Comparison of ENCODE assay signal across 11 cellular contexts in the genomic region with DNA sequence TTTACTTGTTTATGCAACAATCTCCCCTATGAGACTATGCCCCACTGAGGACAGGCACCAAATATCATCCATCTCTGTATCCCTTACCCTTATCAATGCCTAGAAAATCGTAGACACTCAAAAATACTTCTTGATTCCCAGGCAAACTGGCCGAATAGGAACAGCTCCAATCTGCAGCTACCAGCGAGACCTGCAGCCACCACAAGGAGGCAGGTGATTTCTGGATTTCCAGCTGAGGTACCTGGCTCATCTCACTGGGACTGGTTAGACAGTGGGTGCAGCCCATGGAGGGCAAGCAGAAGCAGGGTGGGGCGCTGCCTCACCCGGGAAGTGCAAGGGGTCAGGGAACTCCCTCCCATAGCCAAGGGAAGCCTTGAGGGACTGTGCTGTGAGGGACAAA. TPM values are rescaled to one million over a fixed set of nuclear protein-coding genes. Genes with fewer than 3 reads are reported as not detected.
A peak's percentile ranks its signal among the peaks of the same experiment; 100 is the strongest.
DNase-seq lines count a peak whose midpoint lies in the region; ATAC-seq, FAIRE-seq and TF ChIP-seq lines count a peak whose summit lies in the region.
"Had no signal": no experiment of that assay in that cellular context is flagged by ENCODE, and none has a peak within 500 bp of the region (broad histone marks: within the 10 kb centered on the region; RNA-seq: fewer than 3 reads in every experiment).

No MANE protein-coding gene starts in this region.

- H3K27me3 Mint-ChIP-seq in HFFc6 (ENCODE audit: insufficient read depth), result no peaks in the 10 kb centered on the region; the same call in 1 of the 2 replicates

- H3K4me1 ChIP-seq in mammary epithelial cell (ENCODE audit: insufficient read depth, low read length) (peaks cover 12% of the 10 kb centered on the region), HepG2 (ENCODE audit: insufficient read depth, low read length) (no peaks in the 10 kb centered on the region), neuronal stem cell (ENCODE audit: control insufficient read depth in 2 of 2, insufficient read depth in 1 of 2, low read depth in 1 of 2, low read length in 2 of 2) (no peaks in the 10 kb centered on the region)

- H3K4me2 ChIP-seq in mammary epithelial cell (ENCODE audit: insufficient read depth, low read depth, low read length) (no peak overlapping the region), HepG2 (ENCODE audit: low read depth, low read length) (no peak overlapping the region), neuronal stem cell (ENCODE audit: insufficient read depth, low read length, poor library complexity, severe bottlenecking) (no peak overlapping the region)

- H3K79me1 ChIP-seq in neuronal stem cell (ENCODE audit: low read depth, low read length), result no peaks in the 10 kb centered on the region

- H3K9me3 Mint-ChIP-seq in HFFc6, result peaks cover 9% of the 10 kb centered on the region

- no peak overlapping the region for H3K4ac ChIP-seq in neuronal stem cell (ENCODE audit: low read length)

- H3K36me3 ChIP-seq in mammary epithelial cell (ENCODE audit: insufficient read depth, low read length), result no peaks in the 10 kb centered on the region
- no peaks in the 10 kb centered on the region for H3K36me3 ChIP-seq in HepG2 (replicated peaks in 1 of 2; ENCODE audit: control insufficient read depth in 1 of 2, insufficient read depth in 2 of 2, low read length in 2 of 2)
- H3K36me3 ChIP-seq in neuronal stem cell (replicated peaks in 1 of 2; ENCODE audit: control insufficient read depth in 2 of 2, insufficient read depth in 2 of 2, low read length in 2 of 2), result no peaks in the 10 kb centered on the region

- no peak overlapping the region for H3K18ac ChIP-seq in neuronal stem cell (ENCODE audit: low read length)

- WGBS in mammary epithelial cell (ENCODE audit: low coverage, missing lambda C conversion rate), result 76% methylated on average over 5 of the region's 5 CpGs
- WGBS in HepG2 (ENCODE audit: low lambda C conversion rate), result 4% methylated on average over 3 of the region's 5 CpGs
- no CpG with 5 or more reads among the region's 5 CpGs for WGBS in neuronal stem cell (ENCODE audit: extremely low coverage in 2 of 2, insufficient read length in 2 of 2, insufficient replicate concordance in 1 of 2), 2 donors

- no peak for TF ChIP-seq POLR2A in HepG2 (IDR thresholded peaks at IDR 0.05; ENCODE audit: insufficient read depth in 1 of 2, low read depth in 2 of 2, low read length in 2 of 2)

- DNase-seq in AG04450 (ENCODE audit: low read depth, low spot score), result no peak
- DNase-seq in HFFc6, result no peak
- DNase-seq in mammary epithelial cell, result peak; percentile 37
- DNase-seq in HepG2 (ENCODE audit: low spot score), result peak; percentile 24
- DNase-seq in neuronal stem cell (ENCODE audit: low spot score), result no peak
- no peak for DNase-seq in activated CD8-positive, alpha-beta memory T cell treated with anti-CD3 and anti-CD28 coated beads, Interleukin-2, amount 50 U/mL, for 48 hours
- no peak for DNase-seq in UCSD-AML1 (lab: John Stamatoyannopoulos, UW; ENCODE audit: unreplicated experiment)
- no peak for DNase-seq in AG08395 (ENCODE audit: low spot score)
- DNase-seq: activated CD8-positive, alpha-beta memory T cell treated with anti-CD3 and anti-CD28 coated beads for 24 hours; anterior cingulate cortex; substantia nigra had no signal

- no peak overlapping the region for H4K8ac ChIP-seq in neuronal stem cell (ENCODE audit: low read depth, low read length)

- peak overlapping the region; percentile 4 for H2AFZ ChIP-seq in mammary epithelial cell (ENCODE audit: low read depth, low read length)
- no peak overlapping the region for H2AFZ ChIP-seq in HepG2 (ENCODE audit: low read length)
- H2AFZ ChIP-seq in neuronal stem cell (ENCODE audit: low read length), result no peak overlapping the region

- H2BK12ac ChIP-seq in neuronal stem cell (ENCODE audit: low read length), result no peak overlapping the region

- CTCF ChIA-PET in AG04450 (lab: Charles Lee) (interaction anchor here (0.7 to 3.4 kb wide), 5 partner anchors 8 to 269 kb away, joined by 3 to 35 read pairs (median 4); no protein-coding TSS in a partner anchor), mammary epithelial cell (lab: Charles Lee; ENCODE audit: low non-redundant PET) (interaction anchor here (0.6 to 1.1 kb wide), 5 partner anchors 9 to 250 kb away, joined by 3 to 9 read pairs (median 8); no protein-coding TSS in a partner anchor), HepG2 (lab: Yijun Ruan, JAX; ENCODE audit: low intra/inter-chr PET ratio, low total read pairs) (interaction anchor here (1.4 to 1.7 kb wide), 4 partner anchors 49 to 269 kb away, joined by 3 to 10 read pairs (median 4); no protein-coding TSS in a partner anchor)

- H3K9ac ChIP-seq in mammary epithelial cell (ENCODE audit: insufficient read depth, low read length) (no peak overlapping the region), HepG2 (ENCODE audit: insufficient read depth, low read depth, low read length) (no peak overlapping the region), neuronal stem cell (ENCODE audit: low read depth, low read length, poor library complexity) (no peak overlapping the region)

- no peak overlapping the region for H3K23ac ChIP-seq in neuronal stem cell (ENCODE audit: low read depth, low read length, poor library complexity)

- BruUV-seq in mammary epithelial cell (replicated peaks; lab: Mats Ljungman, UMichigan) (no TSS peak), HepG2 (replicated peaks; lab: Mats Ljungman, UMichigan) (no TSS peak)

- intact Hi-C loops in mammary epithelial cell (cut with micrococcal nuclease), result loop anchor here (1.0 kb wide), 3 partner anchors 10 to 102 kb away; no protein-coding TSS in a partner anchor
- intact Hi-C loops in HepG2 (cut with micrococcal nuclease; ENCODE audit: unreplicated experiment), result loop anchor here (1.0 to 5.0 kb wide), 3 partner anchors 51 to 269 kb away; no protein-coding TSS in a partner anchor

- no peak overlapping the region for H2BK5ac ChIP-seq in neuronal stem cell (ENCODE audit: low read length)

- no peaks in the 10 kb centered on the region for H3K79me2 ChIP-seq in mammary epithelial cell (ENCODE audit: insufficient read depth, low read length)
- no peaks in the 10 kb centered on the region for H3K79me2 ChIP-seq in HepG2 (ENCODE audit: insufficient read depth, low read length)

- H3K27me3 ChIP-seq in AG04450 (ENCODE audit: control insufficient read depth, insufficient read depth, low read length), result no peaks in the 10 kb centered on the region
- H3K27me3 ChIP-seq in mammary epithelial cell (ENCODE audit: insufficient read depth, low read length), result no peaks in the 10 kb centered on the region
- peaks cover 0 to 1% of the 10 kb centered on the region in 2 experiments; a peak in 1 of 5 replicates for H3K27me3 ChIP-seq in HepG2 (ENCODE audit: control insufficient read depth in 1 of 2, insufficient read depth in 2 of 2, low read length in 2 of 2)
- H3K27me3 ChIP-seq in neuronal stem cell (ENCODE audit: control insufficient read depth in 3 of 3, insufficient read depth in 3 of 3, low read depth in 1 of 3, low read length in 3 of 3), result no peaks in the 10 kb centered on the region

- TF ChIP-seq RAD21 in HepG2 (CRISPR knock-in tag; IDR thresholded peaks at IDR 0.05), result peak; percentile 52

- no peak overlapping the region for H3K4me3 Mint-ChIP-seq in HFFc6

- peaks cover 21% of the 10 kb centered on the region for H3K36me3 Mint-ChIP-seq in HFFc6 (ENCODE audit: low read depth)

- no peak overlapping the region for H3K4me3 ChIP-seq in AG04450 (ENCODE audit: low read depth, low read length)
- no peak overlapping the region for H3K4me3 ChIP-seq in mammary epithelial cell (replicated peaks in 1 of 3; ENCODE audit: insufficient read depth in 1 of 3, low read depth in 2 of 3, low read length in 3 of 3)
- no peak overlapping the region for H3K4me3 ChIP-seq in HepG2 (replicated peaks in 1 of 3; ENCODE audit: insufficient read depth in 1 of 3, low read depth in 2 of 3, low read length in 3 of 3)
- H3K4me3 ChIP-seq in neuronal stem cell (ENCODE audit: low read length in 2 of 2), result no peak overlapping the region

- H2AK5ac ChIP-seq in neuronal stem cell (ENCODE audit: low read depth, low read length), result no peak overlapping the region

- no peak overlapping the region for H4K91ac ChIP-seq in neuronal stem cell (ENCODE audit: low read depth, low read length, poor library complexity)

- H3K27ac Mint-ChIP-seq in HFFc6, result peak overlapping the region; percentile 12

- peak; percentile 39 for TF ChIP-seq CTCF in AG04450 (IDR thresholded peaks at IDR 0.05; ENCODE audit: low read depth, low read length)
- peak; percentile 70 for TF ChIP-seq CTCF in HFFc6 (IDR thresholded peaks at IDR 0.05)
- peak; percentile 53 to 64 for TF ChIP-seq CTCF in mammary epithelial cell (conservative IDR thresholded peaks at IDR 0.05 in 1 of 2, IDR thresholded peaks at IDR 0.05 in 1 of 2; ENCODE audit: extremely low read depth in 1 of 2, insufficient read depth in 1 of 2, low read depth in 1 of 2, low read length in 2 of 2)
- peak; percentile 76 for TF ChIP-seq CTCF in HepG2 (CRISPR knock-in tag; IDR thresholded peaks at IDR 0.05)

- FAIRE-seq in HepG2 (lab: Jason Lieb, UNC), result no peak

- H2BK120ac ChIP-seq in neuronal stem cell (ENCODE audit: low read depth, low read length), result no peak overlapping the region

- H3K9me3 ChIP-seq in AG04450 (ENCODE audit: control insufficient read depth, insufficient read depth, low read length), result peaks cover 2% of the 10 kb centered on the region
- H3K9me3 ChIP-seq in mammary epithelial cell (replicated peaks; ENCODE audit: insufficient read depth, low read length), result no peaks in the 10 kb centered on the region
- no peaks in the 10 kb centered on the region for H3K9me3 ChIP-seq in HepG2 (ENCODE audit: low read length)
- H3K9me3 ChIP-seq in neuronal stem cell (replicated peaks in 1 of 2; ENCODE audit: control insufficient read depth in 2 of 2, insufficient read depth in 1 of 2, low read depth in 1 of 2, low read length in 2 of 2), result no peaks in the 10 kb centered on the region

- POLR2A ChIA-PET in AG04450 (lab: Yijun Ruan, JAX), result interaction anchor here (1.7 kb wide), 1 partner anchor 11 kb away, joined by 5 read pairs; a partner anchor contains a TSS
- POLR2A ChIA-PET in HepG2 (lab: Yijun Ruan, JAX), result no interaction called here

- ATAC-seq in HepG2, result peak; percentile 89

- dilution Hi-C loops in mammary epithelial cell (cut with HindIII; ENCODE audit: low sequenced_read_pairs), result no loop called here

- H2BK15ac ChIP-seq in neuronal stem cell (ENCODE audit: low read length), result no peak overlapping the region

- H3K4me1 Mint-ChIP-seq in HFFc6 (ENCODE audit: low read depth), result peaks cover 45% of the 10 kb centered on the region

- H4K20me1 ChIP-seq in mammary epithelial cell (ENCODE audit: insufficient read depth, low read length) (no peaks in the 10 kb centered on the region), HepG2 (ENCODE audit: insufficient read depth, low read length) (no peaks in the 10 kb centered on the region)

- H3K14ac ChIP-seq in neuronal stem cell (ENCODE audit: low read length), result no peak overlapping the region

- no peak for TF ChIP-seq EP300 in HepG2 (IDR thresholded peaks at IDR 0.05; ENCODE audit: low read depth in 2 of 2, low read length in 2 of 2)
- TF ChIP-seq EP300 in HepG2 (CRISPR knock-in tag; IDR thresholded peaks at IDR 0.05; ENCODE audit: borderline replicate concordance), result no peak

- in situ Hi-C loops in mammary epithelial cell (cut with MboI; ENCODE audit: low sequenced_read_pairs in 2 of 2), result no loop called here
- in situ Hi-C loops in HepG2 (cut with HindIII; ENCODE audit: extremely low pct_ligation_motif_present, low pct_unique_long_range_greater_than_20kb), result loop anchor here (10.0 to 25.0 kb wide), 2 partner anchors 101 to 256 kb away; no protein-coding TSS in a partner anchor

- H3K27ac ChIP-seq in AG04450 (ENCODE audit: low read depth, low read length) (no peak overlapping the region), mammary epithelial cell (ENCODE audit: insufficient read depth, low read depth, low read length) (no peak overlapping the region), HepG2 (ENCODE audit: extremely low read length, insufficient read depth, low read length) (no peak overlapping the region), neuronal stem cell (replicated peaks; ENCODE audit: low read length) (no peak overlapping the region)

RNA-seq across cellular contexts. Expression of a gene that starts 10.8 kb away (rescaled TPM):
- polyA plus RNA-seq in AG04450 (2011; rRNA removed), result 42.2 and 51.1 TPM in 2 replicates
- 60.6 and 76.4 TPM in 2 replicates for polyA minus RNA-seq in AG04450 (2011; rRNA and poly(A)+ RNA removed)
- total RNA-seq in HFFc6 (2021; fragmentation: NEBNext Ultra II Directional; extraction: Animal tissue kit (Norgen Biotek cat#: 25700)), result 10 to 100 TPM; 33.7 to 66.0 (median 39.9) TPM
- total RNA-seq in mammary epithelial cell, result 10 to 100 TPM in 1 of 2 donors, under 1 TPM in 1; 0.49 to 11.3 TPM
- 2.7 TPM for polyA plus RNA-seq in mammary epithelial cell
- 1.3 TPM for polyA minus RNA-seq in mammary epithelial cell
- 14.8 and 18.7 TPM in 2 replicates for total RNA-seq in HepG2 (2016; rRNA removed; fragmentation: Illumina TruSeq; extraction: Trizol)
- total RNA-seq in HepG2 (2016; cell fraction: cytosol; rRNA removed; fragmentation: Illumina TruSeq; extraction: Trizol; ENCODE audit: low read depth), result 2.8 and 3.5 TPM in 2 replicates
- 13.6 and 18.6 TPM in 2 replicates for total RNA-seq in HepG2 (2016; cell fraction: insoluble cytoplasmic fraction; rRNA removed; fragmentation: Illumina TruSeq; extraction: Trizol)
- 8.0 and 9.5 TPM in 2 replicates for total RNA-seq in HepG2 (2016; cell fraction: membrane; rRNA removed; fragmentation: Illumina TruSeq; extraction: Trizol)
- 7.0 and 7.1 TPM in 2 replicates for total RNA-seq in HepG2 (2016; cell fraction: nucleus; rRNA removed; fragmentation: Illumina TruSeq; extraction: Trizol)
- 11.4 and 13.3 TPM in 2 replicates for polyA plus RNA-seq in HepG2 (2011; rRNA removed)
- polyA plus RNA-seq in HepG2 (2011; cell fraction: cytosol; rRNA removed), result 6.3 and 10.7 TPM in 2 replicates
- polyA plus RNA-seq in HepG2 (2011; cell fraction: nucleus; rRNA removed), result 5.5 and 7.0 TPM in 2 replicates
- 13.0 and 17.4 TPM in 2 replicates for polyA plus RNA-seq in HepG2 (2012)
- polyA plus RNA-seq in HepG2 (2016; cell fraction: cytosol; fragmentation: Illumina TruSeq; extraction: Trizol; ENCODE audit: low read depth), result 0.78 and 0.98 TPM in 2 replicates
- 13.2 and 13.9 TPM in 2 replicates for polyA plus RNA-seq in HepG2 (2016; cell fraction: insoluble cytoplasmic fraction; fragmentation: Illumina TruSeq; extraction: Trizol; ENCODE audit: low read depth)
- polyA plus RNA-seq in HepG2 (2016; cell fraction: membrane; fragmentation: Illumina TruSeq; extraction: Trizol; ENCODE audit: low read depth), result 2.4 and 2.7 TPM in 2 replicates
- 6.2 and 6.4 TPM in 2 replicates for polyA plus RNA-seq in HepG2 (2016; cell fraction: nucleus; fragmentation: Illumina TruSeq; extraction: Trizol; ENCODE audit: insufficient read depth, low read depth)
- polyA minus RNA-seq in HepG2 (2011; rRNA and poly(A)+ RNA removed; ENCODE audit: low replicate concordance), result 13.9 and 20.0 TPM in 2 replicates
- 16.0 and 20.2 TPM in 2 replicates for polyA minus RNA-seq in HepG2 (2011; cell fraction: cytosol; rRNA and poly(A)+ RNA removed)
- 21.6 and 26.9 TPM in 2 replicates for polyA minus RNA-seq in HepG2 (2011; cell fraction: nucleus; rRNA and poly(A)+ RNA removed)
- 3.3 TPM for polyA plus RNA-seq in neuronal stem cell (2013, experiment 1 of 2)
- 3.4 TPM for polyA plus RNA-seq in neuronal stem cell (2013, experiment 2 of 2)

Comparison
In these comparisons a context has a peak if more than half of its experiments do, and no peak if none do; other contexts are left out.
1. DNase-seq: peak in mammary epithelial cell (single experiment) and HepG2 (single experiment); none in AG04450 (single experiment), HFFc6 (single experiment), neuronal stem cell (single experiment), activated CD8-positive, alpha-beta memory T cell treated with anti-CD3 and anti-CD28 coated beads, Interleukin-2, amount 50 U/mL, for 48 hours (single experiment), UCSD-AML1 (single experiment) and AG08395 (single experiment).
2. Peak in every context shown above with its lines, with median percentiles within 50 percentile points of each other: CTCF ChIP-seq.